ENCODE assay signal across 35 cellular contexts in genomic region chr14:102223682-102224081, GRCh38.
"Had no signal": no experiment of that assay in that cellular context is flagged by ENCODE, and none has a peak within 500 bp of the region (broad histone marks: within the 10 kb centered on the region; RNA-seq: fewer than 3 reads in every experiment).

No MANE protein-coding gene starts in this region.

- H3K27ac Mint-ChIP-seq: activated CD4-positive, alpha-beta T cell treated with anti-CD3 and anti-CD28 coated beads for 36 hours; activated CD4-positive, alpha-beta T cell treated with anti-CD3 and anti-CD28 coated beads, Interleukin-2, amount 10 ng/mL, durations not matched to agents 7 days and 5 days; activated CD8-positive, alpha-beta T cell treated with anti-CD3 and anti-CD28 coated beads, Interleukin-2, amount 10 ng/mL, durations not matched to agents 7 days and 5 days; activated naive CD8-positive, alpha-beta T cell treated with anti-CD3 and anti-CD28 coated beads for 36 hours; activated T-cell treated with anti-CD3 and anti-CD28 coated beads, Interleukin-2, amount 50 U/mL, for 24 hours; IgD-negative memory B cell had no signal

- DNase-seq: activated CD4-positive, alpha-beta T cell treated with anti-CD3 and anti-CD28 coated beads for 36 hours; activated CD4-positive, alpha-beta T cell treated with anti-CD3 and anti-CD28 coated beads, Interleukin-2, amount 10 ng/mL, durations not matched to agents 7 days and 5 days; activated CD4-positive, alpha-beta T cell treated with anti-CD3 and anti-CD28 coated beads, Interleukin-2, amount 50 U/mL, for 48 hours; activated CD8-positive, alpha-beta T cell treated with anti-CD3 and anti-CD28 coated beads, Interleukin-2, amount 10 ng/mL, durations not matched to agents 7 days and 5 days; activated effector memory CD4-positive, alpha-beta T cell treated with Interleukin-2 at 50 U/mL for 16 hours; activated naive CD4-positive, alpha-beta T cell treated with anti-CD3 and anti-CD28 coated beads, Interleukin-2, amount 50 U/mL, for 16 hours; activated naive CD8-positive, alpha-beta T cell treated with anti-CD3 and anti-CD28 coated beads for 36 hours; activated T-cell treated with anti-CD3 and anti-CD28 coated beads, Interleukin-2, amount 50 U/mL, for 24 hours; amygdala; body of pancreas; Karpas-422; KBM-7; MG63; NCI-H1048; NCI-H1105 treated with DMSO at 0.1 percent for 48 hours; NCI-H1436; NCI-H187; NCI-H2029 treated with DMSO at 0.1 percent for 48 hours; NCI-H2107; NCI-H2171; NCI-H510A; NCI-H526; NCI-H748 treated with DMSO at 0.1 percent for 48 hours; NK-92 treated with Interleukin-12 subunit alpha and Interleukin-12 subunit beta, amount 100 ng/mL, for 24 hours; PC-3; Peyer's patch; RPMI8226; SIG-M5; SW 1271; T-helper 1 cell; T-helper 2 cell; T-helper 9 cell had no signal

- ATAC-seq: activated CD4-positive, alpha-beta T cell treated with anti-CD3 and anti-CD28 coated beads for 36 hours; activated CD4-positive, CD25-positive, alpha-beta regulatory T cell treated with anti-CD3 and anti-CD28 coated beads, Interleukin-2, amount 50 U/mL, for 24 hours; activated CD8-positive, alpha-beta T cell treated with anti-CD3 and anti-CD28 coated beads, Interleukin-2, amount 10 ng/mL, durations not matched to agents 7 days and 5 days; body of pancreas; PC-3 had no signal

- H3K4me3 Mint-ChIP-seq: activated CD4-positive, alpha-beta T cell treated with anti-CD3 and anti-CD28 coated beads for 36 hours; activated CD4-positive, alpha-beta T cell treated with anti-CD3 and anti-CD28 coated beads, Interleukin-2, amount 10 ng/mL, durations not matched to agents 7 days and 5 days; activated CD8-positive, alpha-beta T cell treated with anti-CD3 and anti-CD28 coated beads, Interleukin-2, amount 10 ng/mL, durations not matched to agents 7 days and 5 days; activated naive CD8-positive, alpha-beta T cell treated with anti-CD3 and anti-CD28 coated beads for 36 hours; activated T-cell treated with anti-CD3 and anti-CD28 coated beads, Interleukin-2, amount 50 U/mL, for 24 hours; IgD-negative memory B cell had no signal

- H3K9me3 Mint-ChIP-seq: activated CD4-positive, alpha-beta T cell treated with anti-CD3 and anti-CD28 coated beads, Interleukin-2, amount 10 ng/mL, durations not matched to agents 7 days and 5 days; activated naive CD8-positive, alpha-beta T cell treated with anti-CD3 and anti-CD28 coated beads for 36 hours; activated T-cell treated with anti-CD3 and anti-CD28 coated beads, Interleukin-2, amount 50 U/mL, for 24 hours; IgD-negative memory B cell had no signal

- H3K27me3 Mint-ChIP-seq: activated CD4-positive, alpha-beta T cell treated with anti-CD3 and anti-CD28 coated beads for 36 hours; activated CD4-positive, alpha-beta T cell treated with anti-CD3 and anti-CD28 coated beads, Interleukin-2, amount 10 ng/mL, durations not matched to agents 7 days and 5 days; activated naive CD8-positive, alpha-beta T cell treated with anti-CD3 and anti-CD28 coated beads for 36 hours; activated T-cell treated with anti-CD3 and anti-CD28 coated beads, Interleukin-2, amount 50 U/mL, for 24 hours had no signal

- H3K27ac ChIP-seq: body of pancreas, breast epithelium, Peyer's patch had no signal
